ENCODE assay signal across 32 cellular contexts in the genomic region with DNA sequence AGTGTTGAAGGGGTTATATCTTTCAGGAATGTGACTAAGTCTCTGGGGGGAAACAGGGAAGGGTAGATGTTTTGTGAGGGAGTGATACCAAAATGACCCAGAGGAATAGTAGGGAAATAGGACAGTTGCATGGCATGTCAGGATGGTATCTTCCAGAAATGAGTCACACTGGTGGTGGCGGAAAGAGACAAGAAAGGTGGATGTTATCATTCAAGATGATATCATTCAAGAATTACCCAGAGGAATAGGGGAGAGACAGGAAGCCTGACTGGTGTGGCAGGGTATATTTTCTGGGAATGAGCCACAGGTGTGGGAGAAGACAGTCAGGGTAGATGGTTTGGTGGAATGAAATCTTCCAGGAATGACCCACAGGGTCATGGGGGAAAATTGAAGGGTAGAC.
"Had no signal": no experiment of that assay in that cellular context is flagged by ENCODE, and none has a peak within 500 bp of the region (broad histone marks: within the 10 kb centered on the region; RNA-seq: fewer than 3 reads in every experiment).

No MANE protein-coding gene starts in this region.

- H3K27ac ChIP-seq: body of pancreas, dorsolateral prefrontal cortex, esophagus muscularis mucosa, hepatocyte, pancreas, psoas muscle, sigmoid colon, stomach, upper lobe of right lung had no signal

- FAIRE-seq: pancreas, small intestine had no signal

- H3K27me3 ChIP-seq: body of pancreas, esophagus muscularis mucosa, hepatocyte, pancreas, sigmoid colon, stomach, thyroid gland, upper lobe of right lung had no signal

- H3K4me3 ChIP-seq: body of pancreas, coronary artery, dorsolateral prefrontal cortex, esophagus muscularis mucosa, hepatocyte, pancreas, psoas muscle, sigmoid colon, stomach, thyroid gland, upper lobe of right lung had no signal

- DNase-seq: activated B cell treated with CpG ODN at 0.5 μM for 24 hours; activated CD4-positive, alpha-beta T cell treated with anti-CD3 and anti-CD28 coated beads for 36 hours; activated CD4-positive, alpha-beta T cell treated with anti-CD3 and anti-CD28 coated beads, Interleukin-2, amount 50 U/mL, for 4 hours; activated naive CD4-positive, alpha-beta T cell; activated T-cell treated with anti-CD3 and anti-CD28 coated beads for 4 hours; activated T-cell treated with anti-CD3 and anti-CD28 coated beads, Interleukin-2, amount 50 U/mL, for 72 hours; anterior cingulate cortex; body of pancreas; dorsolateral prefrontal cortex; effector memory CD8-positive, alpha-beta T cell; foreskin melanocyte; glutamatergic neuron; islet precursor cell; left colon; midbrain; naive thymus-derived CD4-positive, alpha-beta T cell; pancreas; psoas muscle; sigmoid colon; small intestine; stimulated activated CD4-positive, alpha-beta T cell treated with anti-CD3 and anti-CD28 coated beads, Interleukin-1b, Interleukin-23, amount 100 ng/mL, for 48 hours; stimulated activated CD4-positive, alpha-beta T cell treated with anti-CD3 and anti-CD28 coated beads, Interleukin-4, amount 100 ng/mL, for 4 hours; stimulated activated CD8-positive, alpha-beta memory T cell treated with anti-CD3 and anti-CD28 coated beads, Interleukin-4, amount 100 ng/mL, for 48 hours; stimulated activated naive B cell treated with anti-CD40 and anti-IgM and Interleukin-4, amounts not matched to agents 10 μg/mL and 1 μg/mL and 100 μg/mL, for 72 hours; stomach; T-cell; thyroid gland; upper lobe of right lung had no signal

- H3K9me3 ChIP-seq: body of pancreas, pancreas, sigmoid colon, thyroid gland, upper lobe of right lung had no signal

- H3K79me2 ChIP-seq: hepatocyte had no signal

- H3K4me2 ChIP-seq: hepatocyte had no signal

- H2AFZ ChIP-seq: hepatocyte had no signal

- H3K4me1 ChIP-seq: body of pancreas, esophagus muscularis mucosa, pancreas, psoas muscle, sigmoid colon, stomach, thyroid gland, upper lobe of right lung had no signal

- ATAC-seq: activated CD4-positive, alpha-beta T cell treated with anti-CD3 and anti-CD28 coated beads for 36 hours; activated naive CD4-positive, alpha-beta T cell treated with anti-CD3 and anti-CD28 coated beads, Interleukin-2, amount 50 U/mL, for 72 hours; activated T-cell treated with anti-CD3 and anti-CD28 coated beads, Interleukin-2, amount 50 U/mL, for 72 hours; body of pancreas; effector memory CD8-positive, alpha-beta T cell; left colon; naive thymus-derived CD4-positive, alpha-beta T cell; pancreas; psoas muscle; stimulated activated naive B cell treated with anti-CD40 and anti-IgM and Interleukin-4, amounts not matched to agents 10 μg/mL and 1 μg/mL and 100 μg/mL, for 72 hours; T-cell; upper lobe of right lung had no signal
